Comparison of ENCODE assay signal across 8 cellular contexts in genomic region chr13:44576396-44577235, GRCh38. TPM values are rescaled to one million over a fixed set of nuclear protein-coding genes. Genes with fewer than 3 reads are reported as not detected.
DNase-seq lines count a peak whose midpoint lies in the region; ATAC-seq, FAIRE-seq and TF ChIP-seq lines count a peak whose summit lies in the region.

No MANE protein-coding gene starts in this region.

- no peak for TF ChIP-seq POLR2A in endothelial cell of umbilical vein (IDR thresholded peaks at IDR 0.05; ENCODE audit: low read depth, low read length)

- H3K27ac ChIP-seq in BLaER1 = peak overlapping the region; percentile 95
- peak overlapping the region; percentile 70 for H3K27ac ChIP-seq in endothelial cell of umbilical vein (ENCODE audit: insufficient read depth, low read depth, low read length)
- peak overlapping the region; percentile 84 for H3K27ac ChIP-seq in naive thymus-derived CD4-positive, alpha-beta T cell (ENCODE audit: low read depth, low read length)
- peak overlapping the region; percentile 94 for H3K27ac ChIP-seq in temporal lobe (ENCODE audit: low read depth, low read length)

- H4K20me1 ChIP-seq in BLaER1 = peaks cover 33% of the 10 kb centered on the region; the same call in 1 of the 2 replicates
- no peaks in the 10 kb centered on the region for H4K20me1 ChIP-seq in endothelial cell of umbilical vein (replicated peaks; ENCODE audit: control insufficient read depth, extremely low read depth, insufficient read depth, low read length)

- peak overlapping the region; percentile 93 for H3K4me2 ChIP-seq in BLaER1
- peak overlapping the region; percentile 69 for H3K4me2 ChIP-seq in endothelial cell of umbilical vein (ENCODE audit: insufficient read depth, low read length)

- H3K79me2 ChIP-seq in endothelial cell of umbilical vein (ENCODE audit: control insufficient read depth, insufficient read depth, low read length) = peaks cover 42% of the 10 kb centered on the region

- H3K36me3 ChIP-seq in BLaER1 (peaks cover 11% of the 10 kb centered on the region; the same call in 1 of the 2 replicates), endothelial cell of umbilical vein (ENCODE audit: control insufficient read depth in 2 of 2, extremely low read depth in 1 of 2, insufficient read depth in 2 of 2, low read length in 2 of 2) (peaks cover 0 to 3% of the 10 kb centered on the region in 2 experiments)
- peaks cover 0 to 12% (median 0%) of the 10 kb centered on the region in 3 experiments for H3K36me3 ChIP-seq in naive thymus-derived CD4-positive, alpha-beta T cell (ENCODE audit: control insufficient read depth in 2 of 3, insufficient read depth in 3 of 3, low read length in 3 of 3)

- no peaks in the 10 kb centered on the region for H3K9me3 ChIP-seq in BLaER1
- H3K9me3 ChIP-seq in endothelial cell of umbilical vein (replicated peaks; ENCODE audit: control insufficient read depth, insufficient read depth, low read length) = no peaks in the 10 kb centered on the region
- H3K9me3 ChIP-seq in naive thymus-derived CD4-positive, alpha-beta T cell (ENCODE audit: control insufficient read depth in 2 of 3, low read length in 3 of 3) = no peaks in the 10 kb centered on the region

- intact Hi-C loops in endothelial cell of umbilical vein (cut with micrococcal nuclease) = loop anchor here (1.0 to 5.0 kb wide), 13 partner anchors 94 to 434 kb away; no protein-coding TSS in a partner anchor
- intact Hi-C loops in naive thymus-derived CD4-positive, alpha-beta T cell (cut with micrococcal nuclease) = loop anchor here (1.0 to 10.0 kb wide), 29 partner anchors 36 to 1976 kb away; partner anchors contain the start of genes GPALPP1 (in 2 of the 2), NUFIP1 (in 2 of the 2), TPT1 (in 2 of the 2) and COG3 (in 1 of the 2)

- dilution Hi-C loops in endothelial cell of umbilical vein (cut with MboI; ENCODE audit: extremely low pct_ligation_motif_present, low sequenced_read_pairs) = no loop called here

- peak overlapping the region; percentile 86 to 95 (median 94) for H3K27ac Mint-ChIP-seq in naive thymus-derived CD4-positive, alpha-beta T cell

- no peak for TF ChIP-seq CTCF in endothelial cell of umbilical vein (IDR thresholded peaks at IDR 0.05; ENCODE audit: extremely low read depth in 1 of 2, insufficient read depth in 1 of 2, low read depth in 1 of 2, low read length in 2 of 2)

- no peaks in the 10 kb centered on the region for H3K9me1 ChIP-seq in endothelial cell of umbilical vein (replicated peaks; ENCODE audit: control insufficient read depth, extremely low read depth, insufficient read depth, low read length)

- H3K9me3 Mint-ChIP-seq in naive thymus-derived CD4-positive, alpha-beta T cell = peaks cover 0 to 3% (median 0%) of the 10 kb centered on the region in 11 donors

- CTCF ChIA-PET in endothelial cell of umbilical vein (lab: Charles Lee) = interaction anchor here (1.4 to 1.5 kb wide), 3 partner anchors 93 to 213 kb away, joined by 3 to 10 read pairs (median 3); no protein-coding TSS in a partner anchor
- CTCF ChIA-PET in naive thymus-derived CD4-positive, alpha-beta T cell (lab: Charles Lee) = no interaction called here

- H3K4me1 ChIP-seq in BLaER1 (peaks cover 48% of the 10 kb centered on the region), endothelial cell of umbilical vein (ENCODE audit: control insufficient read depth, extremely low read depth, insufficient read depth, low read length) (peaks cover 45% of the 10 kb centered on the region)
- H3K4me1 ChIP-seq in naive thymus-derived CD4-positive, alpha-beta T cell (ENCODE audit: control insufficient read depth in 2 of 2, insufficient read depth in 2 of 2, low read length in 2 of 2) = peaks cover 21 to 30% of the 10 kb centered on the region in 2 donors

- DNase-seq in activated CD4-positive, alpha-beta T cell treated with anti-CD3 and anti-CD28 coated beads, Interleukin-2, amount 50 U/mL, for 4 hours = peak; percentile 16 to 26
- DNase-seq in endothelial cell of umbilical vein (ENCODE audit: low read depth, low spot score) = no peak
- peak in 3 of 9 donors; percentile 15 to 43 (median 30) for DNase-seq in naive thymus-derived CD4-positive, alpha-beta T cell
- no peak for DNase-seq in DMS114 treated with DMSO at 0.1 percent for 48 hours (lab: John Stamatoyannopoulos, UW; ENCODE audit: unreplicated experiment)

- peaks cover 0 to 54% (median 0%) of the 10 kb centered on the region in 5 donors for H3K27me3 Mint-ChIP-seq in naive thymus-derived CD4-positive, alpha-beta T cell

- peak overlapping the region; percentile 89 for H3K9ac ChIP-seq in BLaER1
- peak overlapping the region; percentile 80 for H3K9ac ChIP-seq in endothelial cell of umbilical vein (replicated peaks; ENCODE audit: extremely low read depth, insufficient read depth, low read length)

- peaks cover 36 to 47% (median 45%) of the 10 kb centered on the region in 7 donors for H3K4me1 Mint-ChIP-seq in naive thymus-derived CD4-positive, alpha-beta T cell

- no peak for FAIRE-seq in endothelial cell of umbilical vein (lab: Jason Lieb, UNC)

- no TSS peak for BruUV-seq in endothelial cell of umbilical vein (replicated peaks; lab: Mats Ljungman, UMichigan)

- H3K27me3 ChIP-seq in BLaER1 (no peaks in the 10 kb centered on the region), endothelial cell of umbilical vein (ENCODE audit: control insufficient read depth in 2 of 2, insufficient read depth in 2 of 2, low read length in 2 of 2) (no peaks in the 10 kb centered on the region)
- no peaks in the 10 kb centered on the region for H3K27me3 ChIP-seq in naive thymus-derived CD4-positive, alpha-beta T cell (ENCODE audit: control insufficient read depth in 2 of 2, insufficient read depth in 2 of 2, low read length in 2 of 2)

- H3K4me3 ChIP-seq in BLaER1 (peak overlapping the region; percentile 97), endothelial cell of umbilical vein (replicated peaks in 1 of 3; ENCODE audit: insufficient read depth in 1 of 3, low read depth in 1 of 3, low read length in 3 of 3) (peak overlapping the region; percentile 64 to 80 (median 72))
- peak overlapping the region; percentile 71 for H3K4me3 ChIP-seq in naive thymus-derived CD4-positive, alpha-beta T cell (ENCODE audit: low read length)

- peaks cover 0 to 19% (median 12%) of the 10 kb centered on the region in 5 donors for H3K36me3 Mint-ChIP-seq in naive thymus-derived CD4-positive, alpha-beta T cell

- ATAC-seq in GM19455 (IDR thresholded peaks at IDR 0.05; ENCODE audit: unreplicated experiment) = peak; percentile 23
- peak; percentile 18 for ATAC-seq in HG03521 (IDR thresholded peaks at IDR 0.05; ENCODE audit: unreplicated experiment)
- peak; percentile 19 for ATAC-seq in naive thymus-derived CD4-positive, alpha-beta T cell

- H3K4me3 Mint-ChIP-seq in naive thymus-derived CD4-positive, alpha-beta T cell = peak overlapping the region; percentile 93 to 99 (median 98)

- POLR2A ChIA-PET in endothelial cell of umbilical vein (lab: Charles Lee) = no interaction called here
- POLR2A ChIA-PET in naive thymus-derived CD4-positive, alpha-beta T cell (lab: Charles Lee) = interaction anchor here (1.3 to 1.6 kb wide), 2 partner anchors 45 to 342 kb away, joined by 3 to 5 read pairs; no protein-coding TSS in a partner anchor

- peak overlapping the region; percentile 79 for H2AFZ ChIP-seq in endothelial cell of umbilical vein (ENCODE audit: low read depth, low read length)

TF ChIP-seq in endothelial cell of umbilical vein, 7 proteins besides CTCF, POLR2A, EP300 and RAD21:
- TF ChIP-seq FOS (IDR thresholded peaks at IDR 0.05; ENCODE audit: borderline replicate concordance, insufficient read depth, low read length) (no peak), POLR2AphosphoS5 (IDR thresholded peaks at IDR 0.05; ENCODE audit: insufficient read depth, low read depth, low read length) (no peak), MYC (IDR thresholded peaks at IDR 0.05; ENCODE audit: low read depth, low read length) (no peak), EZH2 (IDR thresholded peaks at IDR 0.05; ENCODE audit: borderline replicate concordance, low read depth, low read length, severe bottlenecking) (no peak), GATA2 (IDR thresholded peaks at IDR 0.05; ENCODE audit: insufficient read depth, insufficient read length, low read depth, low read length) (no peak), JUN (IDR thresholded peaks at IDR 0.05; ENCODE audit: borderline replicate concordance, insufficient read depth, insufficient read length, low read depth) (no peak)
TF ChIP-seq in endothelial cell of umbilical vein: peak in this region for 0.

RNA-seq across cellular contexts. Expression of gene TSC22D1, which starts 0.5 kb away (rescaled TPM):
- total RNA-seq in endothelial cell of umbilical vein (51.8 and 57.2 TPM in 2 replicates), temporal lobe (229 TPM)
- polyA plus RNA-seq in endothelial cell of umbilical vein = 28.0 and 47.7 TPM in 2 replicates
- polyA plus RNA-seq in endothelial cell of umbilical vein (2011; cell fraction: cytosol; rRNA removed) = 58.0 and 63.5 TPM in 2 replicates
- 82.7 and 132 TPM in 2 replicates for polyA plus RNA-seq in endothelial cell of umbilical vein (2011; cell fraction: nucleus; rRNA removed)
- polyA plus RNA-seq in endothelial cell of umbilical vein (2012) = 60.8 and 62.4 TPM in 2 replicates
- polyA minus RNA-seq in endothelial cell of umbilical vein = 70.8 and 85.3 TPM in 2 replicates
- polyA minus RNA-seq in endothelial cell of umbilical vein (2011; cell fraction: cytosol; rRNA and poly(A)+ RNA removed) = 92.0 TPM
- polyA minus RNA-seq in endothelial cell of umbilical vein (2011; cell fraction: nucleus; rRNA and poly(A)+ RNA removed) = 176 and 199 TPM in 2 replicates
- total RNA-seq in naive thymus-derived CD4-positive, alpha-beta T cell = 10 to 100 TPM; 13.7 to 38.7 (median 35.6) TPM
- polyA plus RNA-seq in naive thymus-derived CD4-positive, alpha-beta T cell = 1 to 10 TPM; 5.7 to 6.8 TPM

Comparison
In these comparisons a context has a peak if more than half of its experiments do, and no peak if none do; other contexts are left out.
1. DNase-seq: peak in activated CD4-positive, alpha-beta T cell treated with anti-CD3 and anti-CD28 coated beads, Interleukin-2, amount 50 U/mL, for 4 hours (2 of 2); none in endothelial cell of umbilical vein (single experiment) and DMS114 treated with DMSO at 0.1 percent for 48 hours (single experiment).
2. Peak in every context shown above with its lines, with median percentiles within 50 percentile points of each other: H3K27ac ChIP-seq, H3K4me3 ChIP-seq and ATAC-seq.